Comparison of ENCODE assay signal across 17 cellular contexts in the genomic region with DNA sequence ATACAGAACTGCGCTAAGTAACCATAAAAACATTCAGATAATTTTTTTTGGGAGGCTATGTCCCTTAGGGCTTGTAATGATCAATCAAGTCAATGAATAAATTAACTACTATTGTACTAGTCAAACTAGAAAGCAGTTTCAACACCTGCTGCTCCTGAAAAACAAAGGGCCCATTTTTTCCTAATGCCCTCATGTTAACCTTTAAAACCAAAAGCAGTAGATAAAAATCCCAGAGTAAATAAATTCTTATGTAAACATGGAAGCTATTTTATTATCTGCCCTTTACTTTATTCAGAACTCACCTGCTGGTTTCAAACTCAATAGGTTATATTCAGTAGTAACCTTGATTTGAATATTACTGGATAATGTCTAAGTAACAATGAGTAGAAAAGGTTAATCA.
A peak's percentile ranks its signal among the peaks of the same experiment; 100 is the strongest.
DNase-seq lines count a peak whose midpoint lies in the region; ATAC-seq and TF ChIP-seq lines count a peak whose summit lies in the region.
"Had no signal": no experiment of that assay in that cellular context is flagged by ENCODE, and none has a peak within 500 bp of the region (broad histone marks: within the 10 kb centered on the region; RNA-seq: fewer than 3 reads in every experiment).

No MANE protein-coding gene starts in this region.

- no TSS peak for BruUV-seq in PC-3 (replicated peaks; lab: Mats Ljungman, UMichigan)

- CTCF ChIA-PET in PC-3 (lab: Charles Lee): no interaction called here
- CTCF ChIA-PET in CD8-positive, alpha-beta memory T cell (lab: Charles Lee): no interaction called here

- no peak overlapping the region for H3K4me3 ChIP-seq in PC-3 (ENCODE audit: low read length)
- H3K4me3 ChIP-seq in liver (ENCODE audit: low read depth in 1 of 3, low read length in 3 of 3): no peak overlapping the region
- H3K4me3 ChIP-seq in CD8-positive, alpha-beta memory T cell (ENCODE audit: low read length): no peak overlapping the region
- H3K4me3 ChIP-seq: SJCRH30 had no signal

- peaks cover 31% of the 10 kb centered on the region for H3K4me1 ChIP-seq in PC-3 (ENCODE audit: insufficient read depth, low read length)
- no peaks in the 10 kb centered on the region for H3K4me1 ChIP-seq in liver (ENCODE audit: control insufficient read depth in 4 of 4, insufficient read depth in 4 of 4, low read length in 3 of 4)
- H3K4me1 ChIP-seq in CD8-positive, alpha-beta memory T cell (ENCODE audit: insufficient read depth, low read length): no peaks in the 10 kb centered on the region

- no peaks in the 10 kb centered on the region for H3K4me1 Mint-ChIP-seq in CD8-positive, alpha-beta memory T cell

- H2AFZ ChIP-seq in PC-3 (ENCODE audit: low read length): no peak overlapping the region

- POLR2A ChIA-PET in PC-3 (lab: Charles Lee; ENCODE audit: unreplicated experiment): no interaction called here
- POLR2A ChIA-PET in CD8-positive, alpha-beta memory T cell (lab: Charles Lee): no interaction called here

- DNase-seq in NCI-H146 (lab: John Stamatoyannopoulos, UW) (peak; percentile 82), PC-3 (peak; percentile 36), germinal center (ENCODE audit: low spot score) (no peak)
- no peak for DNase-seq in CD8-positive, alpha-beta memory T cell
- DNase-seq in stimulated activated naive CD4-positive, alpha-beta T cell (lab: John Stamatoyannopoulos, UW): no peak
- DNase-seq: CD8-positive, alpha-beta T cell; DND-41; HFFc6; IMR-90; NCI-H1048; NCI-H1436; NCI-H2029 treated with DMSO at 0.1 percent for 48 hours; NCI-H2171 treated with DMSO at 0.1 percent for 48 hours; NCI-H446 treated with DMSO at 0.1 percent for 48 hours had no signal

- H3K9ac ChIP-seq in PC-3 (ENCODE audit: low read length): no peak overlapping the region
- no peak overlapping the region for H3K9ac ChIP-seq in liver (ENCODE audit: low read depth in 1 of 2, low read length in 2 of 2)

- no peaks in the 10 kb centered on the region for H3K27me3 ChIP-seq in PC-3 (ENCODE audit: low read length)
- no peaks in the 10 kb centered on the region for H3K27me3 ChIP-seq in liver (ENCODE audit: control insufficient read depth in 4 of 4, insufficient read depth in 4 of 4, low read length in 3 of 4)
- H3K27me3 ChIP-seq in CD8-positive, alpha-beta memory T cell (ENCODE audit: insufficient read depth, low read length, poor library complexity, severe bottlenecking): no peaks in the 10 kb centered on the region
- H3K27me3 ChIP-seq: SJCRH30 had no signal

- H3K27ac ChIP-seq in C4-2B: peak overlapping the region; percentile 86
- H3K27ac ChIP-seq in PC-3 (ENCODE audit: low read length): peak overlapping the region; percentile 64
- H3K27ac ChIP-seq in liver (ENCODE audit: low read depth in 1 of 2, low read length in 2 of 2): no peak overlapping the region
- H3K27ac ChIP-seq in CD8-positive, alpha-beta memory T cell (ENCODE audit: low read depth, low read length): no peak overlapping the region
- H3K27ac ChIP-seq: SJCRH30 had no signal

- no peaks in the 10 kb centered on the region for H3F3A ChIP-seq in PC-3 (ENCODE audit: low read length, unreplicated experiment)

- H3K9me3 Mint-ChIP-seq in CD8-positive, alpha-beta memory T cell: no peaks in the 10 kb centered on the region
- H3K9me3 Mint-ChIP-seq: CD8-positive, alpha-beta T cell; HFFc6 had no signal

- H3K79me2 ChIP-seq in PC-3 (ENCODE audit: low read length): no peaks in the 10 kb centered on the region

- TF ChIP-seq CTCF in C4-2B (conservative IDR thresholded peaks at IDR 0.05): no peak
- no peak for TF ChIP-seq CTCF in PC-3 (conservative IDR thresholded peaks at IDR 0.05; ENCODE audit: low read depth, low read length)
- TF ChIP-seq CTCF in liver (IDR thresholded peaks at IDR 0.05; ENCODE audit: low read depth, low read length, missing input control): no peak

- H3K27ac Mint-ChIP-seq in CD8-positive, alpha-beta memory T cell: no peak overlapping the region
- H3K27ac Mint-ChIP-seq: CD8-positive, alpha-beta T cell; HFFc6 had no signal

- no peaks in the 10 kb centered on the region for H3K9me3 ChIP-seq in PC-3 (ENCODE audit: low read length)
- H3K9me3 ChIP-seq in liver (ENCODE audit: control insufficient read depth in 4 of 4, low read length in 3 of 4): no peaks in the 10 kb centered on the region
- no peaks in the 10 kb centered on the region for H3K9me3 ChIP-seq in CD8-positive, alpha-beta memory T cell (ENCODE audit: low read length)
- H3K9me3 ChIP-seq: SJCRH30 had no signal

- H3K4me2 ChIP-seq in PC-3 (ENCODE audit: low read length): peak overlapping the region; percentile 40; the same call in 1 of the 2 replicates

- TF ChIP-seq RAD21 in liver (IDR thresholded peaks at IDR 0.05): no peak

- no peak for ATAC-seq in PC-3
- ATAC-seq: CD8-positive, alpha-beta T cell had no signal

- H3K27me3 Mint-ChIP-seq in CD8-positive, alpha-beta memory T cell: peaks cover 8 to 17% of the 10 kb centered on the region in 2 donors

- no peak overlapping the region for H3K4me3 Mint-ChIP-seq in CD8-positive, alpha-beta memory T cell
- H3K4me3 Mint-ChIP-seq: CD8-positive, alpha-beta T cell; HFFc6 had no signal

- H3K36me3 ChIP-seq in PC-3 (ENCODE audit: low read depth, low read length) (no peaks in the 10 kb centered on the region), liver (ENCODE audit: control insufficient read depth in 4 of 4, insufficient read depth in 3 of 4, low read depth in 1 of 4, low read length in 3 of 4) (no peaks in the 10 kb centered on the region)
- H3K36me3 ChIP-seq in CD8-positive, alpha-beta memory T cell (ENCODE audit: insufficient read depth, low read length): no peaks in the 10 kb centered on the region
- H3K36me3 ChIP-seq: SJCRH30 had no signal

- no peaks in the 10 kb centered on the region for H3K9me2 ChIP-seq in PC-3 (replicated peaks; ENCODE audit: low read length)

- no peaks in the 10 kb centered on the region for H4K20me1 ChIP-seq in PC-3 (ENCODE audit: low read length)

- WGBS in liver: 86% methylated on average over 1 of the region's 1 CpG

- H3K36me3 Mint-ChIP-seq in CD8-positive, alpha-beta memory T cell: peaks cover 0 to 3% (median 0%) of the 10 kb centered on the region in 3 donors
- H3K36me3 Mint-ChIP-seq: CD8-positive, alpha-beta T cell had no signal

- intact Hi-C loops in PC-3 (cut with micrococcal nuclease): loop anchor here (10.0 kb wide), 2 partner anchors 90 to 160 kb away; a partner anchor contains a TSS

TF ChIP-seq in liver, 16 proteins besides CTCF, POLR2A, EP300 and RAD21:
- TF ChIP-seq RXRA (IDR thresholded peaks at IDR 0.05): peak in 1 of 2 donors; percentile 8
- TF ChIP-seq, protein P1, sequence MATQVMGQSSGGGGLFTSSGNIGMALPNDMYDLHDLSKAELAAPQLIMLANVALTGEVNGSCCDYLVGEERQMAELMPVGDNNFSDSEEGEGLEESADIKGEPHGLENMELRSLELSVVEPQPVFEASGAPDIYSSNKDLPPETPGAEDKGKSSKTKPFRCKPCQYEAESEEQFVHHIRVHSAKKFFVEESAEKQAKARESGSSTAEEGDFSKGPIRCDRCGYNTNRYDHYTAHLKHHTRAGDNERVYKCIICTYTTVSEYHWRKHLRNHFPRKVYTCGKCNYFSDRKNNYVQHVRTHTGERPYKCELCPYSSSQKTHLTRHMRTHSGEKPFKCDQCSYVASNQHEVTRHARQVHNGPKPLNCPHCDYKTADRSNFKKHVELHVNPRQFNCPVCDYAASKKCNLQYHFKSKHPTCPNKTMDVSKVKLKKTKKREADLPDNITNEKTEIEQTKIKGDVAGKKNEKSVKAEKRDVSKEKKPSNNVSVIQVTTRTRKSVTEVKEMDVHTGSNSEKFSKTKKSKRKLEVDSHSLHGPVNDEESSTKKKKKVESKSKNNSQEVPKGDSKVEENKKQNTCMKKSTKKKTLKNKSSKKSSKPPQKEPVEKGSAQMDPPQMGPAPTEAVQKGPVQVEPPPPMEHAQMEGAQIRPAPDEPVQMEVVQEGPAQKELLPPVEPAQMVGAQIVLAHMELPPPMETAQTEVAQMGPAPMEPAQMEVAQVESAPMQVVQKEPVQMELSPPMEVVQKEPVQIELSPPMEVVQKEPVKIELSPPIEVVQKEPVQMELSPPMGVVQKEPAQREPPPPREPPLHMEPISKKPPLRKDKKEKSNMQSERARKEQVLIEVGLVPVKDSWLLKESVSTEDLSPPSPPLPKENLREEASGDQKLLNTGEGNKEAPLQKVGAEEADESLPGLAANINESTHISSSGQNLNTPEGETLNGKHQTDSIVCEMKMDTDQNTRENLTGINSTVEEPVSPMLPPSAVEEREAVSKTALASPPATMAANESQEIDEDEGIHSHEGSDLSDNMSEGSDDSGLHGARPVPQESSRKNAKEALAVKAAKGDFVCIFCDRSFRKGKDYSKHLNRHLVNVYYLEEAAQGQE (IDR thresholded peaks at IDR 0.05): no peak
- TF ChIP-seq EGR1 (IDR thresholded peaks at IDR 0.05; ENCODE audit: low read depth in 2 of 2): no peak
- TF ChIP-seq, protein P2, sequence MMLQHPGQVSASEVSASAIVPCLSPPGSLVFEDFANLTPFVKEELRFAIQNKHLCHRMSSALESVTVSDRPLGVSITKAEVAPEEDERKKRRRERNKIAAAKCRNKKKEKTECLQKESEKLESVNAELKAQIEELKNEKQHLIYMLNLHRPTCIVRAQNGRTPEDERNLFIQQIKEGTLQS (IDR thresholded peaks at IDR 0.05): no peak
- TF ChIP-seq, protein P3, sequence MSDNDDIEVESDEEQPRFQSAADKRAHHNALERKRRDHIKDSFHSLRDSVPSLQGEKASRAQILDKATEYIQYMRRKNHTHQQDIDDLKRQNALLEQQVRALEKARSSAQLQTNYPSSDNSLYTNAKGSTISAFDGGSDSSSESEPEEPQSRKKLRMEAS (IDR thresholded peaks at IDR 0.05): no peak
- TF ChIP-seq FOXA2 (IDR thresholded peaks at IDR 0.05): peak; percentile 20
- no peak for TF ChIP-seq SP1 (IDR thresholded peaks at IDR 0.05)
- TF ChIP-seq HNF4G (IDR thresholded peaks at IDR 0.05): no peak

Comparison
In these comparisons a context has a peak if more than half of its experiments do, and no peak if none do; other contexts are left out.
1. H3K27ac ChIP-seq: peak in C4-2B (single experiment) and PC-3 (single experiment); none in liver (0 of 2) and CD8-positive, alpha-beta memory T cell (single experiment).
2. DNase-seq: peak in NCI-H146 (single experiment) and PC-3 (single experiment); none in CD8-positive, alpha-beta memory T cell (0 of 5), germinal center (single experiment) and stimulated activated naive CD4-positive, alpha-beta T cell (0 of 6).